Comparison of ENCODE assay signal across 11 cellular contexts in genomic region chr18:32975166-32975441, GRCh38.
"Had no signal": no experiment of that assay in that cellular context is flagged by ENCODE, and none has a peak within 500 bp of the region (broad histone marks: within the 10 kb centered on the region; RNA-seq: fewer than 3 reads in every experiment).

No MANE protein-coding gene starts in this region.

- DNase-seq: activated CD4-positive, alpha-beta memory T cell treated with anti-CD3 and anti-CD28 coated beads for 36 hours; activated naive CD8-positive, alpha-beta T cell treated with anti-CD3 and anti-CD28 coated beads, Interleukin-2, amount 10 ng/mL, durations not matched to agents 7 days and 5 days; aorta; mammary epithelial cell; natural killer cell; stimulated activated CD4-positive, alpha-beta T cell treated with anti-CD3 and anti-CD28 coated beads, Interleukin-15, amount 100 ng/mL, for 24 hours; stimulated activated CD4-positive, alpha-beta T cell treated with anti-CD3 and anti-CD28 coated beads, Interleukin-4, amount 100 ng/mL, for 24 hours; T1000; upper lobe of right lung had no signal

- ATAC-seq: esophagus mucosa, left lobe of liver, natural killer cell, upper lobe of right lung had no signal
